Comparison of ENCODE assay signal across 9 cellular contexts in genomic region chr22:46619830-46620501, GRCh38. TPM values are rescaled to one million over a fixed set of nuclear protein-coding genes. Genes with fewer than 3 reads are reported as not detected.
DNase-seq lines count a peak whose midpoint lies in the region; ATAC-seq and TF ChIP-seq lines count a peak whose summit lies in the region.
"Had no signal": no experiment of that assay in that cellular context is flagged by ENCODE, and none has a peak within 500 bp of the region (broad histone marks: within the 10 kb centered on the region; RNA-seq: fewer than 3 reads in every experiment).

Gene GRAMD4 (plus strand): TSS chr22:46620386. CDS start chr22:46626800, 6,414 bp downstream.

- intact Hi-C loops in esophagus muscularis mucosa (cut with DNase I), result no loop called here

- H3K4me2 ChIP-seq in DND-41 (ENCODE audit: insufficient read depth, low read length), result peak within 1 kb of the TSS; percentile 62

- DNase-seq in DND-41 (peak; percentile 79), esophagus muscularis mucosa (ENCODE audit: extremely low spot score) (no peak), occipital lobe (lab: John Stamatoyannopoulos, UW) (peak; percentile 42), NCI-H2081 treated with DMSO at 0.1 percent for 48 hours (lab: John Stamatoyannopoulos, UW) (no peak)
- no peak for DNase-seq in activated T-cell treated with anti-CD3 and anti-CD28 coated beads, Interleukin-2, amount 50 U/mL, for 1 hour

- peaks cover 35% of the 10 kb centered on the region for H4K20me1 ChIP-seq in DND-41 (ENCODE audit: insufficient read depth, low read length)

- H3K9ac ChIP-seq in DND-41 (ENCODE audit: low read depth, low read length), result peak within 1 kb of the TSS; percentile 68

- TF ChIP-seq POLR2A in esophagus muscularis mucosa (IDR thresholded peaks at IDR 0.05; ENCODE audit: low read depth), result no peak

- H3K36me3 ChIP-seq in DND-41 (ENCODE audit: insufficient read depth, low read length) (peaks cover 42% of the 10 kb centered on the region), esophagus muscularis mucosa (no peaks in the 10 kb centered on the region)
- H3K36me3 ChIP-seq: HAP-1 had no signal

- no peaks in the 10 kb centered on the region for H3K9me3 ChIP-seq in DND-41 (ENCODE audit: insufficient read depth, low read length, severe bottlenecking)
- no peaks in the 10 kb centered on the region for H3K9me3 ChIP-seq in esophagus muscularis mucosa
- H3K9me3 ChIP-seq: HAP-1 had no signal

- TF ChIP-seq CTCF in DND-41 (IDR thresholded peaks at IDR 0.05; ENCODE audit: borderline replicate concordance, extremely low read depth, low read length, poor library complexity, severe bottlenecking), result no peak
- no peak for TF ChIP-seq CTCF in esophagus muscularis mucosa (IDR thresholded peaks at IDR 0.05)

- no peak within 1 kb of the TSS for H2AFZ ChIP-seq in DND-41 (ENCODE audit: low read depth, low read length)

- H3K4me3 ChIP-seq in DND-41 (ENCODE audit: low read depth in 1 of 2, low read length in 2 of 2) (peak within 1 kb of the TSS in 1 of 2 experiments; percentile 51; a peak in 2 of 4 replicates), esophagus muscularis mucosa (no peak within 1 kb of the TSS)
- H3K4me3 ChIP-seq: HAP-1 had no signal

- TF ChIP-seq EP300 in esophagus muscularis mucosa (IDR thresholded peaks at IDR 0.05), result no peak

- H3K79me2 ChIP-seq in DND-41 (ENCODE audit: insufficient read depth, low read length), result peaks cover 91% of the 10 kb centered on the region

- H3K27me3 ChIP-seq in DND-41 (ENCODE audit: insufficient read depth, low read length, poor library complexity) (no peaks in the 10 kb centered on the region), esophagus muscularis mucosa (no peaks in the 10 kb centered on the region)

- WGBS in esophagus muscularis mucosa, result 67% methylated on average over 19 of the region's 20 CpGs

- peak; percentile 53 for ATAC-seq in DND-41 (ENCODE audit: insufficient read depth, low read depth)
- ATAC-seq in GM21529 (IDR thresholded peaks at IDR 0.05; ENCODE audit: unreplicated experiment), result no peak
- no peak for ATAC-seq in HG03196 (IDR thresholded peaks at IDR 0.05; ENCODE audit: unreplicated experiment)

- H3K4me1 ChIP-seq in DND-41 (ENCODE audit: insufficient read depth, low read length) (peaks cover 75% of the 10 kb centered on the region), esophagus muscularis mucosa (peaks cover 48 to 56% (median 48%) of the 10 kb centered on the region in 4 donors)
- H3K4me1 ChIP-seq: HAP-1 had no signal

- H3K27ac ChIP-seq in DND-41 (ENCODE audit: low read length), result peak within 1 kb of the TSS; percentile 98
- H3K27ac ChIP-seq in esophagus muscularis mucosa (replicated peaks in 1 of 4), result peak within 1 kb of the TSS; percentile 42 to 63 (median 62)

TF ChIP-seq in PFSK-1, 5 proteins besides CTCF, POLR2A, EP300 and RAD21:
- TF ChIP-seq SIN3A (IDR thresholded peaks at IDR 0.05; ENCODE audit: borderline replicate concordance, insufficient read depth, low read length) (no peak), TAF1 (IDR thresholded peaks at IDR 0.05; ENCODE audit: borderline replicate concordance, insufficient read depth, low read length) (no peak), FOXP2 (optimal IDR thresholded peaks at IDR 0.05; ENCODE audit: borderline replicate concordance, extremely low read depth, extremely low read length, insufficient read depth) (peak; percentile 40)
- TF ChIP-seq, protein P1, sequence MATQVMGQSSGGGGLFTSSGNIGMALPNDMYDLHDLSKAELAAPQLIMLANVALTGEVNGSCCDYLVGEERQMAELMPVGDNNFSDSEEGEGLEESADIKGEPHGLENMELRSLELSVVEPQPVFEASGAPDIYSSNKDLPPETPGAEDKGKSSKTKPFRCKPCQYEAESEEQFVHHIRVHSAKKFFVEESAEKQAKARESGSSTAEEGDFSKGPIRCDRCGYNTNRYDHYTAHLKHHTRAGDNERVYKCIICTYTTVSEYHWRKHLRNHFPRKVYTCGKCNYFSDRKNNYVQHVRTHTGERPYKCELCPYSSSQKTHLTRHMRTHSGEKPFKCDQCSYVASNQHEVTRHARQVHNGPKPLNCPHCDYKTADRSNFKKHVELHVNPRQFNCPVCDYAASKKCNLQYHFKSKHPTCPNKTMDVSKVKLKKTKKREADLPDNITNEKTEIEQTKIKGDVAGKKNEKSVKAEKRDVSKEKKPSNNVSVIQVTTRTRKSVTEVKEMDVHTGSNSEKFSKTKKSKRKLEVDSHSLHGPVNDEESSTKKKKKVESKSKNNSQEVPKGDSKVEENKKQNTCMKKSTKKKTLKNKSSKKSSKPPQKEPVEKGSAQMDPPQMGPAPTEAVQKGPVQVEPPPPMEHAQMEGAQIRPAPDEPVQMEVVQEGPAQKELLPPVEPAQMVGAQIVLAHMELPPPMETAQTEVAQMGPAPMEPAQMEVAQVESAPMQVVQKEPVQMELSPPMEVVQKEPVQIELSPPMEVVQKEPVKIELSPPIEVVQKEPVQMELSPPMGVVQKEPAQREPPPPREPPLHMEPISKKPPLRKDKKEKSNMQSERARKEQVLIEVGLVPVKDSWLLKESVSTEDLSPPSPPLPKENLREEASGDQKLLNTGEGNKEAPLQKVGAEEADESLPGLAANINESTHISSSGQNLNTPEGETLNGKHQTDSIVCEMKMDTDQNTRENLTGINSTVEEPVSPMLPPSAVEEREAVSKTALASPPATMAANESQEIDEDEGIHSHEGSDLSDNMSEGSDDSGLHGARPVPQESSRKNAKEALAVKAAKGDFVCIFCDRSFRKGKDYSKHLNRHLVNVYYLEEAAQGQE (IDR thresholded peaks at IDR 0.05; ENCODE audit: insufficient read depth in 1 of 2, low read depth in 2 of 2, low read length in 2 of 2), result no peak

RNA-seq across cellular contexts. Expression of gene GRAMD4, which starts in this region (rescaled TPM):
- 15.4 TPM for polyA plus RNA-seq in PFSK-1 (2012; ENCODE audit: insufficient read length, low read depth)
- total RNA-seq in esophagus muscularis mucosa, result 100 to 1,000 TPM in 1 of 4 donors, 10 to 100 TPM in 3; 20.0 to 126 (median 63.8) TPM
- total RNA-seq in occipital lobe, result 55.8 TPM

Comparison
In these comparisons a context has a peak if more than half of its experiments do, and no peak if none do; other contexts are left out.
1. DNase-seq: peak in DND-41 (single experiment) and occipital lobe (single experiment); none in esophagus muscularis mucosa (single experiment), NCI-H2081 treated with DMSO at 0.1 percent for 48 hours (single experiment) and activated T-cell treated with anti-CD3 and anti-CD28 coated beads, Interleukin-2, amount 50 U/mL, for 1 hour (single experiment).